15 cellular contexts compared by ENCODE assay signal in the genomic region with DNA sequence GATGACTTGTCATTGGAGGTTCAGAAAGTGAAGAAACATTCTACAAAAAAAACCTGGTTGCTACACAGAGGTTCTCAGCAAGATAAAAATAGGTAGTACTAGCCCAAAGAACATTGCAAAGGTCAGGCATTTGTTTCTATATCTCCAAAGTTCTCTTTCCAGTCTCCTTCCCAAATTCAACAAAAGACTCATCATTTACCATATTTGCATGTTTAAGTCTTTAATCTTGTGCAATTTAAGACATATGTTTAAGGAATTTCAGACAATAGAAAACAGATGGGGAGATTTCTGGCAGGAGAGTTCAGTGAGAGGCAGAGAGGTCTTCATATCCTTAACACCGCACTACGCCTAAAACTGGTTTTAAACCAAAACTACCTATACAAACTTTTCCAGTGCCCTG.
"Had no signal": no experiment of that assay in that cellular context is flagged by ENCODE, and none has a peak within 500 bp of the region (broad histone marks: within the 10 kb centered on the region; RNA-seq: fewer than 3 reads in every experiment).

No MANE protein-coding gene starts in this region.

- H3K36me3 Mint-ChIP-seq: activated naive CD8-positive, alpha-beta T cell treated with anti-CD3 and anti-CD28 coated beads for 36 hours; brain; naive thymus-derived CD8-positive, alpha-beta T cell had no signal

- H3K4me3 Mint-ChIP-seq: activated naive CD8-positive, alpha-beta T cell treated with anti-CD3 and anti-CD28 coated beads for 36 hours; brain; naive thymus-derived CD8-positive, alpha-beta T cell had no signal

- H3K27me3 ChIP-seq: sigmoid colon had no signal

- H3K27ac ChIP-seq: left ventricle myocardium inferior, parathyroid adenoma, sigmoid colon, thoracic aorta had no signal

- H3K27ac Mint-ChIP-seq: activated naive CD8-positive, alpha-beta T cell treated with anti-CD3 and anti-CD28 coated beads for 36 hours; brain; naive thymus-derived CD8-positive, alpha-beta T cell had no signal

- DNase-seq: activated CD4-positive, alpha-beta T cell treated with anti-CD3 and anti-CD28 coated beads, Interleukin-2, amount 50 U/mL, for 1 hour; activated CD8-positive, alpha-beta memory T cell treated with anti-CD3 and anti-CD28 coated beads for 24 hours; activated naive CD8-positive, alpha-beta T cell treated with anti-CD3 and anti-CD28 coated beads for 36 hours; cortex of kidney; effector CD8-positive, alpha-beta T cell; hippocampal formation; left ventricle myocardium inferior; mucosa of descending colon; naive thymus-derived CD8-positive, alpha-beta T cell; sigmoid colon; stimulated activated CD4-positive, alpha-beta T cell treated with anti-CD3 and anti-CD28 coated beads, Interleukin-1b, Interleukin-23, amount 100 ng/mL, for 48 hours had no signal

- H2AFZ ChIP-seq: parathyroid adenoma had no signal

- H3K9ac ChIP-seq: parathyroid adenoma had no signal

- H3K79me2 ChIP-seq: parathyroid adenoma had no signal

- H3K9me3 ChIP-seq: left ventricle myocardium inferior, mucosa of descending colon, sigmoid colon, thoracic aorta had no signal

- H3K27me3 Mint-ChIP-seq: brain had no signal

- H3K9me3 Mint-ChIP-seq: activated naive CD8-positive, alpha-beta T cell treated with anti-CD3 and anti-CD28 coated beads for 36 hours; brain had no signal

- ATAC-seq: activated CD4-positive, CD25-positive, alpha-beta regulatory T cell treated with anti-CD3 and anti-CD28 coated beads, Interleukin-2, amount 50 U/mL, for 24 hours; mucosa of descending colon; naive thymus-derived CD8-positive, alpha-beta T cell had no signal

- H3K4me3 ChIP-seq: left ventricle myocardium inferior, mucosa of descending colon, sigmoid colon, thoracic aorta had no signal

- H3K36me3 ChIP-seq: left ventricle myocardium inferior, sigmoid colon, thoracic aorta had no signal

- H3K4me1 ChIP-seq: parathyroid adenoma had no signal
